ENCODE assay signal across 22 cellular contexts in genomic region chr4:106080376-106080775, GRCh38.
"Had no signal": no experiment of that assay in that cellular context is flagged by ENCODE, and none has a peak within 500 bp of the region (broad histone marks: within the 10 kb centered on the region; RNA-seq: fewer than 3 reads in every experiment).

No MANE protein-coding gene starts in this region.

- DNase-seq: activated B cell treated with CpG ODN at 0.5 μM for 24 hours; activated CD4-positive, alpha-beta T cell treated with anti-CD3 and anti-CD28 coated beads for 36 hours; activated CD4-positive, alpha-beta T cell treated with anti-CD3 and anti-CD28 coated beads, Interleukin-2, amount 50 U/mL, for 48 hours; activated naive CD4-positive, alpha-beta T cell treated with Interleukin-2 at 50 U/mL for 16 hours; activated naive CD8-positive, alpha-beta T cell treated with anti-CD3 and anti-CD28 coated beads for 36 hours; activated T-cell treated with anti-CD3 and anti-CD28 coated beads, Interleukin-2, amount 50 U/mL, for 48 hours; amygdala; cerebellar nuclear complex; cortex of kidney; left ventricle myocardium superior; ovary; psoas muscle; stimulated activated CD4-positive, alpha-beta T cell treated with anti-CD3 and anti-CD28 coated beads, Interleukin-15, amount 100 ng/mL, for 24 hours; T1000; transverse colon; uterus had no signal

- H3K4me3 ChIP-seq: ovary, psoas muscle, smooth muscle cell, transverse colon, uterus had no signal

- H3K4me3 Mint-ChIP-seq: activated B cell treated with CpG ODN at 0.5 μM for 24 hours; activated CD4-positive, alpha-beta T cell treated with anti-CD3 and anti-CD28 coated beads for 36 hours; activated naive CD8-positive, alpha-beta T cell treated with anti-CD3 and anti-CD28 coated beads for 36 hours; natural killer cell treated with Interleukin-12 subunit alpha and Interleukin-12 subunit beta and Interleukin-15 and Interleukin-18, amount 100 ng/mL, for 72 hours; stimulated activated memory B cell treated with anti-CD40 and anti-IgM and Interleukin-4, amounts not matched to agents 10 μg/mL and 1 μg/mL and 100 μg/mL, for 72 hours; T-helper 1 cell treated with Interleukin-12 subunit alpha and Interleukin-12 subunit beta and Interleukin-4 antibody, amounts not matched to agents 30 μg/mL and 1 μg/mL, for 36 hours had no signal

- H3K4me1 Mint-ChIP-seq: activated CD4-positive, alpha-beta T cell treated with anti-CD3 and anti-CD28 coated beads for 36 hours; activated naive CD8-positive, alpha-beta T cell treated with anti-CD3 and anti-CD28 coated beads for 36 hours had no signal

- H3K27me3 Mint-ChIP-seq: activated B cell treated with CpG ODN at 0.5 μM for 24 hours; activated CD4-positive, alpha-beta T cell treated with anti-CD3 and anti-CD28 coated beads for 36 hours; activated naive CD8-positive, alpha-beta T cell treated with anti-CD3 and anti-CD28 coated beads for 36 hours; natural killer cell treated with Interleukin-12 subunit alpha and Interleukin-12 subunit beta and Interleukin-15 and Interleukin-18, amount 100 ng/mL, for 72 hours; stimulated activated memory B cell treated with anti-CD40 and anti-IgM and Interleukin-4, amounts not matched to agents 10 μg/mL and 1 μg/mL and 100 μg/mL, for 72 hours had no signal

- H3K4me2 ChIP-seq: smooth muscle cell had no signal

- H3K27ac Mint-ChIP-seq: activated B cell treated with CpG ODN at 0.5 μM for 24 hours; activated CD4-positive, alpha-beta T cell treated with anti-CD3 and anti-CD28 coated beads for 36 hours; activated naive CD8-positive, alpha-beta T cell treated with anti-CD3 and anti-CD28 coated beads for 36 hours; natural killer cell treated with Interleukin-12 subunit alpha and Interleukin-12 subunit beta and Interleukin-15 and Interleukin-18, amount 100 ng/mL, for 72 hours; stimulated activated memory B cell treated with anti-CD40 and anti-IgM and Interleukin-4, amounts not matched to agents 10 μg/mL and 1 μg/mL and 100 μg/mL, for 72 hours; T-helper 1 cell treated with Interleukin-12 subunit alpha and Interleukin-12 subunit beta and Interleukin-4 antibody, amounts not matched to agents 30 μg/mL and 1 μg/mL, for 36 hours had no signal

- H3K9me3 ChIP-seq: ovary, psoas muscle had no signal

- H3K27me3 ChIP-seq: foreskin keratinocyte, ovary, transverse colon, uterus had no signal

- H3K27ac ChIP-seq: foreskin keratinocyte, ovary, psoas muscle, transverse colon, uterus had no signal

- H3K36me3 ChIP-seq: ovary, uterus had no signal

- H3K4me1 ChIP-seq: foreskin keratinocyte, psoas muscle, transverse colon, uterus had no signal

- ATAC-seq: activated CD4-positive, alpha-beta T cell treated with anti-CD3 and anti-CD28 coated beads for 36 hours; foreskin keratinocyte; left ventricle myocardium superior; natural killer cell treated with Interleukin-12 subunit alpha and Interleukin-12 subunit beta and Interleukin-15 and Interleukin-18, amount 100 ng/mL, for 72 hours; psoas muscle; sciatic nerve; stimulated activated memory B cell treated with anti-CD40 and anti-IgM and Interleukin-4, amounts not matched to agents 10 μg/mL and 1 μg/mL and 100 μg/mL, for 72 hours had no signal
